18 cellular contexts compared by ENCODE assay signal in genomic region chr15:34264070-34264469, GRCh38. TPM values are rescaled to one million over a fixed set of nuclear protein-coding genes. Genes with fewer than 3 reads are reported as not detected.
A peak's percentile ranks its signal among the peaks of the same experiment; 100 is the strongest.
DNase-seq lines count a peak whose midpoint lies in the region; ATAC-seq lines count a peak whose summit lies in the region.
"Had no signal": no experiment of that assay in that cellular context is flagged by ENCODE, and none has a peak within 500 bp of the region (broad histone marks: within the 10 kb centered on the region; RNA-seq: fewer than 3 reads in every experiment).

No MANE protein-coding gene starts in this region.

- peaks cover 0 to 2% of the 10 kb centered on the region in 2 donors for H3K36me3 Mint-ChIP-seq in activated T-cell treated with anti-CD3 and anti-CD28 coated beads, Interleukin-2, amount 50 U/mL, for 72 hours (ENCODE audit: insufficient read depth in 2 of 2)
- H3K36me3 Mint-ChIP-seq in activated T-cell treated with anti-CD3 and anti-CD28 coated beads, Interleukin-2, amount 50 U/mL, for 24 hours (ENCODE audit: low read depth), result peaks cover 14% of the 10 kb centered on the region
- H3K36me3 Mint-ChIP-seq in CD4-positive, CD25-positive, alpha-beta regulatory T cell, result peaks cover 14% of the 10 kb centered on the region
- peaks cover 4% of the 10 kb centered on the region for H3K36me3 Mint-ChIP-seq in activated naive CD8-positive, alpha-beta T cell treated with anti-CD3 and anti-CD28 coated beads, Interleukin-2, amount 50 U/mL, for 24 hours (ENCODE audit: low read depth)
- H3K36me3 Mint-ChIP-seq in stimulated activated naive B cell treated with anti-CD40 and anti-IgM and Interleukin-4, amounts not matched to agents 10 μg/mL and 1 μg/mL and 100 μg/mL, for 72 hours, result peaks cover 23 to 24% of the 10 kb centered on the region in 2 donors

- peaks cover 25% of the 10 kb centered on the region for H3K36me3 ChIP-seq in CD4-positive, CD25-positive, alpha-beta regulatory T cell (ENCODE audit: control insufficient read depth, insufficient read depth, low read length)
- H3K36me3 ChIP-seq: HAP-1 had no signal

- no peaks in the 10 kb centered on the region for H3K27me3 Mint-ChIP-seq in activated T-cell treated with anti-CD3 and anti-CD28 coated beads, Interleukin-2, amount 50 U/mL, for 72 hours (ENCODE audit: low read depth)
- H3K27me3 Mint-ChIP-seq in activated T-cell treated with anti-CD3 and anti-CD28 coated beads, Interleukin-2, amount 50 U/mL, for 24 hours, result no peaks in the 10 kb centered on the region
- no peaks in the 10 kb centered on the region for H3K27me3 Mint-ChIP-seq in CD4-positive, CD25-positive, alpha-beta regulatory T cell
- no peaks in the 10 kb centered on the region for H3K27me3 Mint-ChIP-seq in activated naive CD8-positive, alpha-beta T cell treated with anti-CD3 and anti-CD28 coated beads, Interleukin-2, amount 50 U/mL, for 24 hours
- no peaks in the 10 kb centered on the region for H3K27me3 Mint-ChIP-seq in stimulated activated naive B cell treated with anti-CD40 and anti-IgM and Interleukin-4, amounts not matched to agents 10 μg/mL and 1 μg/mL and 100 μg/mL, for 72 hours

- no peaks in the 10 kb centered on the region for H3K9me3 Mint-ChIP-seq in activated T-cell treated with anti-CD3 and anti-CD28 coated beads, Interleukin-2, amount 50 U/mL, for 72 hours
- H3K9me3 Mint-ChIP-seq in activated T-cell treated with anti-CD3 and anti-CD28 coated beads, Interleukin-2, amount 50 U/mL, for 24 hours, result no peaks in the 10 kb centered on the region
- no peaks in the 10 kb centered on the region for H3K9me3 Mint-ChIP-seq in CD4-positive, CD25-positive, alpha-beta regulatory T cell
- H3K9me3 Mint-ChIP-seq in activated naive CD8-positive, alpha-beta T cell treated with anti-CD3 and anti-CD28 coated beads, Interleukin-2, amount 50 U/mL, for 24 hours, result no peaks in the 10 kb centered on the region
- H3K9me3 Mint-ChIP-seq in stimulated activated naive B cell treated with anti-CD40 and anti-IgM and Interleukin-4, amounts not matched to agents 10 μg/mL and 1 μg/mL and 100 μg/mL, for 72 hours, result no peaks in the 10 kb centered on the region
- H3K9me3 Mint-ChIP-seq: CD8-positive, alpha-beta T cell had no signal

- peak overlapping the region; percentile 14 for H3K27ac ChIP-seq in CD4-positive, CD25-positive, alpha-beta regulatory T cell (ENCODE audit: insufficient read depth, low read length, poor library complexity, severe bottlenecking)
- H3K27ac ChIP-seq: BLaER1 treated with 17β-estradiol and CSF1 and Interleukin-3, amounts not matched to agents 10 nM and 100 nM had no signal

- H3K9me3 ChIP-seq in CD4-positive, CD25-positive, alpha-beta regulatory T cell (ENCODE audit: control insufficient read depth in 2 of 2, low read length in 2 of 2), result no peaks in the 10 kb centered on the region
- H3K9me3 ChIP-seq: HAP-1 had no signal

- no peak overlapping the region for H3K4me3 Mint-ChIP-seq in activated T-cell treated with anti-CD3 and anti-CD28 coated beads, Interleukin-2, amount 50 U/mL, for 72 hours
- no peak overlapping the region for H3K4me3 Mint-ChIP-seq in activated T-cell treated with anti-CD3 and anti-CD28 coated beads, Interleukin-2, amount 50 U/mL, for 24 hours
- no peak overlapping the region for H3K4me3 Mint-ChIP-seq in CD4-positive, CD25-positive, alpha-beta regulatory T cell
- no peak overlapping the region for H3K4me3 Mint-ChIP-seq in activated naive CD8-positive, alpha-beta T cell treated with anti-CD3 and anti-CD28 coated beads, Interleukin-2, amount 50 U/mL, for 24 hours
- no peak overlapping the region for H3K4me3 Mint-ChIP-seq in stimulated activated naive B cell treated with anti-CD40 and anti-IgM and Interleukin-4, amounts not matched to agents 10 μg/mL and 1 μg/mL and 100 μg/mL, for 72 hours
- H3K4me3 Mint-ChIP-seq: CD8-positive, alpha-beta T cell had no signal

- H3K4me3 ChIP-seq in CD4-positive, CD25-positive, alpha-beta regulatory T cell (ENCODE audit: low read depth, low read length), result no peak overlapping the region
- H3K4me3 ChIP-seq: BLaER1 treated with 17β-estradiol and CSF1 and Interleukin-3, amounts not matched to agents 10 nM and 100 nM; HAP-1; K562 had no signal

- H3K27ac Mint-ChIP-seq in activated T-cell treated with anti-CD3 and anti-CD28 coated beads, Interleukin-2, amount 50 U/mL, for 72 hours, result peak overlapping the region; percentile 46
- H3K27ac Mint-ChIP-seq in activated T-cell treated with anti-CD3 and anti-CD28 coated beads, Interleukin-2, amount 50 U/mL, for 24 hours, result no peak overlapping the region
- H3K27ac Mint-ChIP-seq in CD4-positive, CD25-positive, alpha-beta regulatory T cell, result no peak overlapping the region
- H3K27ac Mint-ChIP-seq in activated naive CD8-positive, alpha-beta T cell treated with anti-CD3 and anti-CD28 coated beads, Interleukin-2, amount 50 U/mL, for 24 hours, result peak overlapping the region; percentile 3
- peak overlapping the region; percentile 47 for H3K27ac Mint-ChIP-seq in stimulated activated naive B cell treated with anti-CD40 and anti-IgM and Interleukin-4, amounts not matched to agents 10 μg/mL and 1 μg/mL and 100 μg/mL, for 72 hours
- H3K27ac Mint-ChIP-seq: CD8-positive, alpha-beta T cell had no signal

- no peaks in the 10 kb centered on the region for H3K4me1 ChIP-seq in CD4-positive, CD25-positive, alpha-beta regulatory T cell (ENCODE audit: control insufficient read depth, insufficient read depth, low read length, poor library complexity, severe bottlenecking)
- H3K4me1 ChIP-seq: BLaER1 treated with 17β-estradiol and CSF1 and Interleukin-3, amounts not matched to agents 10 nM and 100 nM had no signal

- no peak for ATAC-seq in activated T-cell treated with anti-CD3 and anti-CD28 coated beads, Interleukin-2, amount 50 U/mL, for 72 hours (replicated peaks in 1 of 2)
- ATAC-seq in CD4-positive, CD25-positive, alpha-beta regulatory T cell (ENCODE audit: low read depth in 2 of 2), result no peak
- no peak for ATAC-seq in activated naive CD8-positive, alpha-beta T cell treated with anti-CD3 and anti-CD28 coated beads, Interleukin-2, amount 50 U/mL, for 24 hours
- ATAC-seq in stimulated activated naive B cell treated with anti-CD40 and anti-IgM and Interleukin-4, amounts not matched to agents 10 μg/mL and 1 μg/mL and 100 μg/mL, for 72 hours (replicated peaks), result no peak
- ATAC-seq: CD8-positive, alpha-beta T cell; K562 had no signal

- no peaks in the 10 kb centered on the region for H3K27me3 ChIP-seq in CD4-positive, CD25-positive, alpha-beta regulatory T cell (ENCODE audit: control insufficient read depth, insufficient read depth, low read length)
- H3K27me3 ChIP-seq: BLaER1 treated with 17β-estradiol and CSF1 and Interleukin-3, amounts not matched to agents 10 nM and 100 nM had no signal

- no peak for DNase-seq in activated T-cell treated with anti-CD3 and anti-CD28 coated beads, Interleukin-2, amount 50 U/mL, for 72 hours
- DNase-seq in activated T-cell treated with anti-CD3 and anti-CD28 coated beads, Interleukin-2, amount 50 U/mL, for 24 hours, result no peak
- no peak for DNase-seq in CD4-positive, CD25-positive, alpha-beta regulatory T cell
- DNase-seq in activated naive CD8-positive, alpha-beta T cell treated with anti-CD3 and anti-CD28 coated beads, Interleukin-2, amount 50 U/mL, for 24 hours, result no peak
- DNase-seq in stimulated activated naive B cell treated with anti-CD40 and anti-IgM and Interleukin-4, amounts not matched to agents 10 μg/mL and 1 μg/mL and 100 μg/mL, for 72 hours, result no peak
- DNase-seq in NCI-H69 (lab: John Stamatoyannopoulos, UW) (no peak), cerebellar cortex (ENCODE audit: low spot score) (no peak)
- DNase-seq: 8988T; ACHN; CD8-positive, alpha-beta T cell; COR-L47; DMS153; DMS79 treated with DMSO at 0.1 percent for 48 hours; EL; GOT3 had no signal

- H3K4me1 Mint-ChIP-seq in activated T-cell treated with anti-CD3 and anti-CD28 coated beads, Interleukin-2, amount 50 U/mL, for 72 hours (ENCODE audit: low read depth), result peaks cover 15% of the 10 kb centered on the region
- H3K4me1 Mint-ChIP-seq in activated T-cell treated with anti-CD3 and anti-CD28 coated beads, Interleukin-2, amount 50 U/mL, for 24 hours (ENCODE audit: low read depth), result peaks cover 18% of the 10 kb centered on the region
- peaks cover 14 to 25% (median 17%) of the 10 kb centered on the region in 4 donors for H3K4me1 Mint-ChIP-seq in CD4-positive, CD25-positive, alpha-beta regulatory T cell
- H3K4me1 Mint-ChIP-seq in activated naive CD8-positive, alpha-beta T cell treated with anti-CD3 and anti-CD28 coated beads, Interleukin-2, amount 50 U/mL, for 24 hours, result peaks cover 8% of the 10 kb centered on the region
- H3K4me1 Mint-ChIP-seq in stimulated activated naive B cell treated with anti-CD40 and anti-IgM and Interleukin-4, amounts not matched to agents 10 μg/mL and 1 μg/mL and 100 μg/mL, for 72 hours, result peaks cover 6 to 16% of the 10 kb centered on the region in 2 donors

RNA-seq across cellular contexts. Expression of gene EMC4, which starts 39.3 kb away (rescaled TPM):
- total RNA-seq in activated T-cell treated with anti-CD3 and anti-CD28 coated beads, Interleukin-2, amount 50 U/mL, for 72 hours, result 10 to 100 TPM; 74.6 to 85.0 TPM
- total RNA-seq in CD4-positive, CD25-positive, alpha-beta regulatory T cell, result 70.0 TPM
- polyA plus RNA-seq in CD4-positive, CD25-positive, alpha-beta regulatory T cell, result 100 to 1,000 TPM; 172 to 199 (median 188) TPM

RNA-seq across cellular contexts. Expression of gene KATNBL1, which starts 54.2 kb away (rescaled TPM):
- total RNA-seq in activated T-cell treated with anti-CD3 and anti-CD28 coated beads, Interleukin-2, amount 50 U/mL, for 72 hours, result 10 to 100 TPM; 39.2 to 41.3 TPM
- total RNA-seq in CD4-positive, CD25-positive, alpha-beta regulatory T cell, result 25.3 TPM
- polyA plus RNA-seq in CD4-positive, CD25-positive, alpha-beta regulatory T cell, result 10 to 100 TPM; 25.4 to 36.3 (median 28.2) TPM

Comparison
In these comparisons a context has a peak if more than half of its experiments do, and no peak if none do; other contexts are left out.
1. H3K27ac Mint-ChIP-seq: peak in activated T-cell treated with anti-CD3 and anti-CD28 coated beads, Interleukin-2, amount 50 U/mL, for 72 hours (single experiment), activated naive CD8-positive, alpha-beta T cell treated with anti-CD3 and anti-CD28 coated beads, Interleukin-2, amount 50 U/mL, for 24 hours (single experiment) and stimulated activated naive B cell treated with anti-CD40 and anti-IgM and Interleukin-4, amounts not matched to agents 10 μg/mL and 1 μg/mL and 100 μg/mL, for 72 hours (single experiment); none in activated T-cell treated with anti-CD3 and anti-CD28 coated beads, Interleukin-2, amount 50 U/mL, for 24 hours (single experiment) and CD4-positive, CD25-positive, alpha-beta regulatory T cell (0 of 3).